ENCODE assay signal across 13 cellular contexts in genomic region chr10:124524991-124525653, GRCh38.
DNase-seq lines count a peak whose midpoint lies in the region; ATAC-seq, FAIRE-seq and TF ChIP-seq lines count a peak whose summit lies in the region.
"Had no signal": no experiment of that assay in that cellular context is flagged by ENCODE, and none has a peak within 500 bp of the region (broad histone marks: within the 10 kb centered on the region; RNA-seq: fewer than 3 reads in every experiment).

No MANE protein-coding gene starts in this region.

- POLR2A ChIA-PET in RWPE1 (lab: Yijun Ruan, JAX; ENCODE audit: low non-redundant PET): no interaction called here

- H3K4me1 Mint-ChIP-seq in CD14-positive monocyte (peaks cover 43% of the 10 kb centered on the region), nephron progenitor cell (peaks cover 40% of the 10 kb centered on the region)

- H3K36me3 Mint-ChIP-seq in CD14-positive monocyte: peaks cover 2 to 6% of the 10 kb centered on the region in 2 donors
- H3K36me3 Mint-ChIP-seq in nephron progenitor cell (ENCODE audit: low read depth): no peaks in the 10 kb centered on the region

- peaks cover 0 to 2% (median 0%) of the 10 kb centered on the region in 7 donors for H3K9me3 Mint-ChIP-seq in CD14-positive monocyte
- no peaks in the 10 kb centered on the region for H3K9me3 Mint-ChIP-seq in nephron progenitor cell
- H3K9me3 Mint-ChIP-seq: CD4-positive, CD25-positive, alpha-beta regulatory T cell; central memory CD8-positive, alpha-beta T cell had no signal

- H3K27me3 ChIP-seq in brain microvascular endothelial cell (replicated peaks): no peaks in the 10 kb centered on the region
- H3K27me3 ChIP-seq: ovary had no signal

- CTCF ChIA-PET in RWPE1 (lab: Yijun Ruan, JAX): interaction anchor here (0.6 to 2.2 kb wide), 2 partner anchors 10 to 154 kb away, joined by 3 to 5 read pairs; no protein-coding TSS in a partner anchor

- TF ChIP-seq CTCF in CD14-positive monocyte (IDR thresholded peaks at IDR 0.05): no peak
- TF ChIP-seq CTCF in RWPE1 (conservative IDR thresholded peaks at IDR 0.05; ENCODE audit: low read depth): 0 out of 2 replicates have a peak, but pooled peaks have one; percentile 11
- TF ChIP-seq CTCF in fibroblast of villous mesenchyme (IDR thresholded peaks at IDR 0.05; ENCODE audit: insufficient read depth, low read depth, low read length): no peak
- TF ChIP-seq CTCF in nephron progenitor cell (IDR thresholded peaks at IDR 0.05): no peak
- TF ChIP-seq CTCF in brain microvascular endothelial cell (IDR thresholded peaks at IDR 0.05; ENCODE audit: low read depth, low read length, missing control alignments): no peak

- H3K4me3 ChIP-seq in fibroblast of villous mesenchyme (ENCODE audit: low read depth, low read length) (no peak overlapping the region), brain microvascular endothelial cell (ENCODE audit: low read depth, low read length) (no peak overlapping the region)
- H3K4me3 ChIP-seq: ovary had no signal

- no peak for ATAC-seq in GM21717 (IDR thresholded peaks at IDR 0.05; ENCODE audit: unreplicated experiment)

- no peak for FAIRE-seq in GM12892 (lab: Jason Lieb, UNC)

- no peak overlapping the region for H3K4me3 Mint-ChIP-seq in CD14-positive monocyte
- H3K4me3 Mint-ChIP-seq in nephron progenitor cell: peak overlapping the region; percentile 18
- H3K4me3 Mint-ChIP-seq: CD4-positive, CD25-positive, alpha-beta regulatory T cell; central memory CD8-positive, alpha-beta T cell had no signal

- in situ Hi-C loops in brain microvascular endothelial cell (cut with HindIII; ENCODE audit: low pct_ligation_motif_present, low sequenced_read_pairs): no loop called here

- no peaks in the 10 kb centered on the region for H3K36me3 ChIP-seq in brain microvascular endothelial cell (replicated peaks)
- H3K36me3 ChIP-seq: ovary had no signal

- DNase-seq in CD14-positive monocyte (ENCODE audit: low spot score): peak; percentile 44
- DNase-seq in RWPE1 (ENCODE audit: low spot score): peak; percentile 70
- DNase-seq in fibroblast of villous mesenchyme (ENCODE audit: low read depth): peak; percentile 91
- DNase-seq in nephron progenitor cell: no peak
- no peak for DNase-seq in GM03348 (ENCODE audit: low spot score)
- DNase-seq in GM12892 (ENCODE audit: insufficient read length): no peak
- DNase-seq in brain microvascular endothelial cell: no peak
- DNase-seq: activated CD8-positive, alpha-beta memory T cell treated with anti-CD3 and anti-CD28 coated beads, Interleukin-2, amount 50 U/mL, for 4 hours; CD4-positive, CD25-positive, alpha-beta regulatory T cell; NCI-H1694 had no signal

- H3K27ac ChIP-seq in RWPE1 (peak overlapping the region; percentile 86), brain microvascular endothelial cell (no peak overlapping the region)
- H3K27ac ChIP-seq: ovary had no signal

- intact Hi-C loops in CD14-positive monocyte (cut with micrococcal nuclease): no loop called here

- no peak for TF ChIP-seq POLR2A in GM12892 (IDR thresholded peaks at IDR 0.05; ENCODE audit: low read depth, low read length)

- H3K27ac Mint-ChIP-seq in CD14-positive monocyte: peak overlapping the region in 5 of 7 donors; percentile 10 to 78 (median 45)
- no peak overlapping the region for H3K27ac Mint-ChIP-seq in nephron progenitor cell
- H3K27ac Mint-ChIP-seq: CD4-positive, CD25-positive, alpha-beta regulatory T cell had no signal

- H3K27me3 Mint-ChIP-seq in CD14-positive monocyte (ENCODE audit: low read depth in 3 of 3) (peaks cover 0 to 2% (median under 1%) of the 10 kb centered on the region in 3 donors), nephron progenitor cell (ENCODE audit: low read depth, poor library complexity) (peaks cover 3% of the 10 kb centered on the region)
- H3K27me3 Mint-ChIP-seq: CD4-positive, CD25-positive, alpha-beta regulatory T cell; central memory CD8-positive, alpha-beta T cell had no signal

Comparison
In these comparisons a context has a peak if more than half of its experiments do, and no peak if none do; other contexts are left out.
1. DNase-seq: peak in CD14-positive monocyte (single experiment), RWPE1 (single experiment) and fibroblast of villous mesenchyme (single experiment); none in nephron progenitor cell (single experiment), GM03348 (single experiment), GM12892 (single experiment) and brain microvascular endothelial cell (single experiment).